Comparison of ENCODE assay signal across 16 cellular contexts in genomic region chr11:31967404-31967950, GRCh38.
A peak's percentile ranks its signal among the peaks of the same experiment; 100 is the strongest.
DNase-seq lines count a peak whose midpoint lies in the region; ATAC-seq and TF ChIP-seq lines count a peak whose summit lies in the region.
"Had no signal": no experiment of that assay in that cellular context is flagged by ENCODE, and none has a peak within 500 bp of the region (broad histone marks: within the 10 kb centered on the region; RNA-seq: fewer than 3 reads in every experiment).

No MANE protein-coding gene starts in this region.

- H3K4me2 ChIP-seq in GM23338: no peak overlapping the region

- H3K36me3 Mint-ChIP-seq in GM23338 (ENCODE audit: low read depth): peaks cover 8% of the 10 kb centered on the region; the same call in 2 of the 3 replicates
- H3K36me3 Mint-ChIP-seq: CD14-positive monocyte; CD8-positive, alpha-beta T cell had no signal

- H3K79me2 ChIP-seq in GM23338 (replicated peaks; ENCODE audit: insufficient read depth): no peaks in the 10 kb centered on the region

- no peak overlapping the region for H3K4me3 Mint-ChIP-seq in GM23338
- H3K4me3 Mint-ChIP-seq: CD14-positive monocyte; CD8-positive, alpha-beta T cell had no signal

- H3K27me3 Mint-ChIP-seq in GM23338 (ENCODE audit: insufficient read depth, low read depth, poor library complexity): peaks cover 2% of the 10 kb centered on the region

- H3K4me1 ChIP-seq in GM23338 (ENCODE audit: insufficient read depth): no peaks in the 10 kb centered on the region
- H3K4me1 ChIP-seq in neuron (ENCODE audit: insufficient read depth, low read length): peaks cover 20% of the 10 kb centered on the region

- H3K36me3 ChIP-seq in GM23338 (ENCODE audit: insufficient read depth): no peaks in the 10 kb centered on the region
- no peaks in the 10 kb centered on the region for H3K36me3 ChIP-seq in neuron (ENCODE audit: insufficient read depth, low read length)

- no peak for TF ChIP-seq CTCF in GM23338 (conservative IDR thresholded peaks at IDR 0.05; ENCODE audit: low read depth in 2 of 2)

- no peaks in the 10 kb centered on the region for H3F3A ChIP-seq in GM23338 (replicated peaks; ENCODE audit: low read depth)

- no peaks in the 10 kb centered on the region for H3K4me1 Mint-ChIP-seq in GM23338
- H3K4me1 Mint-ChIP-seq: CD14-positive monocyte had no signal

- no peak overlapping the region for H3K4me3 ChIP-seq in GM23338
- no peak overlapping the region for H3K4me3 ChIP-seq in neuron (ENCODE audit: low read length)
- H3K4me3 ChIP-seq: GM23248 had no signal

- H2AFZ ChIP-seq in GM23338 (peak overlapping the region; percentile 32; the same call in 1 of the 2 replicates), neuron (ENCODE audit: low read depth, low read length) (peak overlapping the region; percentile 16)
- H2AFZ ChIP-seq: GM23248 had no signal

- ATAC-seq in GM23338 (no peak), HG02588 (IDR thresholded peaks at IDR 0.05; ENCODE audit: unreplicated experiment) (no peak), HG03442 (IDR thresholded peaks at IDR 0.05; ENCODE audit: unreplicated experiment) (no peak)
- ATAC-seq: CD8-positive, alpha-beta T cell had no signal

- peaks cover 5% of the 10 kb centered on the region for H3K9me3 ChIP-seq in neuron (ENCODE audit: low read length)

- peaks cover 15% of the 10 kb centered on the region for H3K9me3 Mint-ChIP-seq in GM23338
- H3K9me3 Mint-ChIP-seq: CD8-positive, alpha-beta T cell had no signal

- no peaks in the 10 kb centered on the region; the same call in 1 of the 2 replicates for H3K9me2 ChIP-seq in GM23338 (ENCODE audit: insufficient read depth)

- no peaks in the 10 kb centered on the region for H4K20me1 ChIP-seq in GM23338 (replicated peaks; ENCODE audit: insufficient read depth)

- H3K27me3 ChIP-seq in GM23338 (ENCODE audit: insufficient read depth) (no peaks in the 10 kb centered on the region), neuron (ENCODE audit: insufficient read depth, low read length) (no peaks in the 10 kb centered on the region)

- peak; percentile 50 for DNase-seq in DMS 273 (lab: John Stamatoyannopoulos, UW; ENCODE audit: unreplicated experiment)
- DNase-seq in DMS 273 treated with DMSO at 0.1 percent for 48 hours (lab: John Stamatoyannopoulos, UW): no peak
- no peak for DNase-seq in GM23338 (ENCODE audit: low spot score)
- peak; percentile 25 for DNase-seq in myocyte (ENCODE audit: low read depth)
- DNase-seq in SW480 (ENCODE audit: low spot score): no peak
- DNase-seq: CD8-positive, alpha-beta T cell; COR-L47; DMS53; GF-D8; GM23248; H7 had no signal

- no peak overlapping the region for H3K27ac Mint-ChIP-seq in GM23338
- H3K27ac Mint-ChIP-seq: CD14-positive monocyte; CD8-positive, alpha-beta T cell had no signal

- H3K27ac ChIP-seq in GM23338 (ENCODE audit: low read depth): no peak overlapping the region
- H3K27ac ChIP-seq: 22Rv1, GM23248 had no signal

TF ChIP-seq in GM23338, 12 proteins besides CTCF, POLR2A, EP300 and RAD21 (continues in another document):
- TF ChIP-seq NANOG (IDR thresholded peaks at IDR 0.05; ENCODE audit: borderline replicate concordance): no peak
- TF ChIP-seq ZNF114 (CRISPR knock-in tag; IDR thresholded peaks at IDR 0.05): no peak
- no peak for TF ChIP-seq REST (IDR thresholded peaks at IDR 0.05; ENCODE audit: unreplicated experiment)
- no peak for TF ChIP-seq EZH2phosphoT487 (IDR thresholded peaks at IDR 0.05; ENCODE audit: unreplicated experiment)
- no peak for TF ChIP-seq STAT1 (IDR thresholded peaks at IDR 0.05; ENCODE audit: unreplicated experiment)
- TF ChIP-seq EZH2 (IDR thresholded peaks at IDR 0.05; ENCODE audit: low read depth, unreplicated experiment): no peak
- TF ChIP-seq ETS1 (IDR thresholded peaks at IDR 0.05): no peak
- TF ChIP-seq CREB1 (CRISPR knock-in tag; IDR thresholded peaks at IDR 0.05; ENCODE audit: low read depth): no peak
- no peak for TF ChIP-seq POLR2AphosphoS5 (IDR thresholded peaks at IDR 0.05; ENCODE audit: low read depth)
- no peak for TF ChIP-seq ZNF331 (CRISPR knock-in tag; IDR thresholded peaks at IDR 0.05; ENCODE audit: low read depth)

Comparison
In these comparisons a context has a peak if more than half of its experiments do, and no peak if none do; other contexts are left out.
1. DNase-seq: peak in DMS 273 (single experiment) and myocyte (single experiment); none in DMS 273 treated with DMSO at 0.1 percent for 48 hours (single experiment), GM23338 (single experiment) and SW480 (single experiment).